ENCODE assay signal across 9 cellular contexts in genomic region chr6:108760158-108761050, GRCh38.
DNase-seq lines count a peak whose midpoint lies in the region; ATAC-seq, FAIRE-seq and TF ChIP-seq lines count a peak whose summit lies in the region.
"Had no signal": no experiment of that assay in that cellular context is flagged by ENCODE, and none has a peak within 500 bp of the region (broad histone marks: within the 10 kb centered on the region; RNA-seq: fewer than 3 reads in every experiment).

No MANE protein-coding gene starts in this region.

- in situ Hi-C loops in gastrocnemius medialis (cut with MboI; ENCODE audit: low sequenced_read_pairs in 4 of 4), result no loop called here

- TF ChIP-seq CTCF in gastrocnemius medialis (IDR thresholded peaks at IDR 0.05 in 4 of 5, conservative IDR thresholded peaks at IDR 0.05 in 1 of 5), result no peak
- no peak for TF ChIP-seq CTCF in kidney (IDR thresholded peaks at IDR 0.05; ENCODE audit: borderline replicate concordance, extremely low read depth, insufficient read depth)

- no peak overlapping the region for H3K9ac ChIP-seq in kidney (ENCODE audit: low read length in 2 of 2)

- intact Hi-C loops in gastrocnemius medialis (cut with DNase I; ENCODE audit: low total_unique reads), result no loop called here
- intact Hi-C loops in kidney (cut with DNase I), result no loop called here

- no peak for TF ChIP-seq POLR2A in gastrocnemius medialis (IDR thresholded peaks at IDR 0.05)

- H3K4me1 ChIP-seq in gastrocnemius medialis, result peaks cover 11 to 28% of the 10 kb centered on the region in 2 donors
- H3K4me1 ChIP-seq in kidney (ENCODE audit: control insufficient read depth in 1 of 2, insufficient read depth in 1 of 2, low read depth in 1 of 2, low read length in 2 of 2), result no peaks in the 10 kb centered on the region

- H3K27me3 ChIP-seq in MG63 (no peaks in the 10 kb centered on the region), gastrocnemius medialis (no peaks in the 10 kb centered on the region)

- DNase-seq in MG63 (peak; percentile 8), NOMO-1 treated with dmso at 0.1 percent for 144 hours (lab: John Stamatoyannopoulos, UW; ENCODE audit: unreplicated experiment) (peak; percentile 54), fibroblast of gingiva (ENCODE audit: low read depth) (peak; percentile 77), gastrocnemius medialis (no peak), kidney (no peak)
- DNase-seq in activated effector memory CD4-positive, alpha-beta T cell treated with Interleukin-2 at 50 U/mL for 16 hours, result no peak
- no peak for DNase-seq in activated naive CD4-positive, alpha-beta T cell treated with Interleukin-2 at 50 U/mL for 16 hours
- DNase-seq: activated CD4-positive, alpha-beta T cell treated with anti-CD3 and anti-CD28 coated beads for 4 hours; activated naive CD8-positive, alpha-beta T cell treated with anti-CD3 and anti-CD28 coated beads, Interleukin-2, amount 10 ng/mL, durations not matched to agents 7 days and 5 days had no signal

- H3K9me3 ChIP-seq in MG63 (no peaks in the 10 kb centered on the region), gastrocnemius medialis (no peaks in the 10 kb centered on the region), kidney (ENCODE audit: control insufficient read depth in 1 of 2, low read length in 2 of 2) (no peaks in the 10 kb centered on the region)

- H3K4me3 ChIP-seq in MG63 (no peak overlapping the region), gastrocnemius medialis (no peak overlapping the region), kidney (ENCODE audit: low read length in 2 of 2) (no peak overlapping the region)

- H3K36me3 ChIP-seq in MG63 (no peaks in the 10 kb centered on the region), gastrocnemius medialis (no peaks in the 10 kb centered on the region), kidney (ENCODE audit: control insufficient read depth in 1 of 2, insufficient read depth in 2 of 2, low read length in 2 of 2) (no peaks in the 10 kb centered on the region)

- H3K27ac ChIP-seq in gastrocnemius medialis, result peak overlapping the region in 2 of 4 donors; percentile 6 to 38
- no peak overlapping the region for H3K27ac ChIP-seq in kidney (ENCODE audit: low read depth in 2 of 2, low read length in 2 of 2)

- FAIRE-seq in kidney (lab: Jason Lieb, UNC), result no peak

- ATAC-seq in gastrocnemius medialis, result peak; percentile 23 to 42

Comparison
In these comparisons a context has a peak if more than half of its experiments do, and no peak if none do; other contexts are left out.
1. DNase-seq: peak in MG63 (single experiment), NOMO-1 treated with dmso at 0.1 percent for 144 hours (single experiment) and fibroblast of gingiva (single experiment); none in gastrocnemius medialis (0 of 2), activated effector memory CD4-positive, alpha-beta T cell treated with Interleukin-2 at 50 U/mL for 16 hours (single experiment), kidney (single experiment) and activated naive CD4-positive, alpha-beta T cell treated with Interleukin-2 at 50 U/mL for 16 hours (single experiment).